In genomic region chr5:176596689-176597416, GRCh38 we compare ENCODE assay signal across 8 cellular contexts. TPM values are rescaled to one million over a fixed set of nuclear protein-coding genes. Genes with fewer than 3 reads are reported as not detected.
A peak's percentile ranks its signal among the peaks of the same experiment; 100 is the strongest.
DNase-seq lines count a peak whose midpoint lies in the region; ATAC-seq and TF ChIP-seq lines count a peak whose summit lies in the region.

No MANE protein-coding gene starts in this region.

- TF ChIP-seq EP300 in upper lobe of left lung (IDR thresholded peaks at IDR 0.05): no peak

- H3K36me3 Mint-ChIP-seq in GM23338 (ENCODE audit: low read depth): peaks cover 22% of the 10 kb centered on the region
- H3K36me3 Mint-ChIP-seq in effector memory CD8-positive, alpha-beta T cell (ENCODE audit: insufficient read depth): peaks cover 6% of the 10 kb centered on the region

- H3K9me3 Mint-ChIP-seq in GM23338: peaks cover 13% of the 10 kb centered on the region
- no peaks in the 10 kb centered on the region for H3K9me3 Mint-ChIP-seq in effector memory CD8-positive, alpha-beta T cell

- TF ChIP-seq CTCF in AG10803 (conservative IDR thresholded peaks at IDR 0.05; ENCODE audit: low read length) (no peak), GM23338 (conservative IDR thresholded peaks at IDR 0.05; ENCODE audit: low read depth in 2 of 2) (peak in 1 of 2 experiments; percentile 62; a peak in 2 of 4 replicates), osteoblast (IDR thresholded peaks at IDR 0.05; ENCODE audit: extremely low read depth, low read depth, low read length) (no peak), upper lobe of left lung (IDR thresholded peaks at IDR 0.05) (peak in 4 of 6 experiments; percentile 17 to 51 (median 44))

- H3K79me2 ChIP-seq in GM23338 (replicated peaks; ENCODE audit: insufficient read depth) (no peaks in the 10 kb centered on the region), osteoblast (ENCODE audit: insufficient read depth, low read length) (no peaks in the 10 kb centered on the region)

- H3K4me2 ChIP-seq in GM23338: peak overlapping the region; percentile 73
- no peak overlapping the region for H3K4me2 ChIP-seq in osteoblast (ENCODE audit: insufficient read depth, low read length)

- H3K27ac Mint-ChIP-seq in GM23338: no peak overlapping the region
- H3K27ac Mint-ChIP-seq in effector memory CD8-positive, alpha-beta T cell: no peak overlapping the region

- peaks cover 7% of the 10 kb centered on the region; the same call in 1 of the 2 replicates for H3K9me2 ChIP-seq in GM23338 (ENCODE audit: insufficient read depth)

- peak overlapping the region; percentile 93; the same call in 1 of the 2 replicates for H2AFZ ChIP-seq in GM23338
- H2AFZ ChIP-seq in osteoblast (ENCODE audit: low read length): no peak overlapping the region

- H4K20me1 ChIP-seq in GM23338 (replicated peaks; ENCODE audit: insufficient read depth): no peaks in the 10 kb centered on the region
- no peaks in the 10 kb centered on the region for H4K20me1 ChIP-seq in osteoblast (ENCODE audit: insufficient read depth, low read length)

- ATAC-seq in GM23338 (peak; percentile 85), upper lobe of left lung (ENCODE audit: low FRiP score in 2 of 2) (peak in 1 of 2 donors; percentile 68), HG02938 (IDR thresholded peaks at IDR 0.05; ENCODE audit: unreplicated experiment) (no peak)
- peak; percentile 85 for ATAC-seq in effector memory CD8-positive, alpha-beta T cell (replicated peaks)

- H3K4me1 ChIP-seq in GM23338 (ENCODE audit: insufficient read depth): no peaks in the 10 kb centered on the region
- no peaks in the 10 kb centered on the region for H3K4me1 ChIP-seq in osteoblast (ENCODE audit: insufficient read depth, low read length)
- peaks cover 4 to 13% (median 9%) of the 10 kb centered on the region in 4 donors for H3K4me1 ChIP-seq in upper lobe of left lung

- H3K4me3 ChIP-seq in AG10803 (ENCODE audit: low read length): no peak overlapping the region
- peak overlapping the region; percentile 49 for H3K4me3 ChIP-seq in GM23338
- H3K4me3 ChIP-seq in osteoblast (ENCODE audit: insufficient read depth, low read length): peak overlapping the region; percentile 30
- H3K4me3 ChIP-seq in upper lobe of left lung: peak overlapping the region in 3 of 4 donors; percentile 34 to 43 (median 41)

- H3K9me3 ChIP-seq in osteoblast (ENCODE audit: low read depth, low read length) (no peaks in the 10 kb centered on the region), upper lobe of left lung (no peaks in the 10 kb centered on the region)

- no peaks in the 10 kb centered on the region for H3F3A ChIP-seq in GM23338 (replicated peaks; ENCODE audit: low read depth)

- H3K4me3 Mint-ChIP-seq in GM23338: peak overlapping the region; percentile 63
- H3K4me3 Mint-ChIP-seq in effector memory CD8-positive, alpha-beta T cell: peak overlapping the region; percentile 76

- no peak for TF ChIP-seq POLR2A in upper lobe of left lung (IDR thresholded peaks at IDR 0.05)

- H3K27ac ChIP-seq in GM23338 (ENCODE audit: low read depth) (no peak overlapping the region), osteoblast (ENCODE audit: low read depth, low read length) (no peak overlapping the region), upper lobe of left lung (no peak overlapping the region)

- H3K27me3 ChIP-seq in GM23338 (ENCODE audit: insufficient read depth) (peaks cover 16% of the 10 kb centered on the region), osteoblast (ENCODE audit: insufficient read depth, low read length) (no peaks in the 10 kb centered on the region), upper lobe of left lung (peaks cover 0 to 5% (median 0%) of the 10 kb centered on the region in 4 donors)

- 12 to 31% methylated on average over 2 to 8 of the region's 98 CpGs for WGBS in upper lobe of left lung, 2 donors

- H3K27me3 Mint-ChIP-seq in GM23338 (ENCODE audit: insufficient read depth, low read depth, poor library complexity): peaks cover 24% of the 10 kb centered on the region
- no peaks in the 10 kb centered on the region for H3K27me3 Mint-ChIP-seq in effector memory CD8-positive, alpha-beta T cell

- H3K36me3 ChIP-seq in GM23338 (ENCODE audit: insufficient read depth) (no peaks in the 10 kb centered on the region), osteoblast (ENCODE audit: insufficient read depth, low read length) (no peaks in the 10 kb centered on the region), upper lobe of left lung (no peaks in the 10 kb centered on the region)

- DNase-seq in AG10803 (ENCODE audit: low read depth) (peak; percentile 23), GM23338 (ENCODE audit: low spot score) (peak; percentile 83), osteoblast (ENCODE audit: insufficient read length, low spot score, missing footprints) (peak; percentile 94), upper lobe of left lung (peak; percentile 25 to 90), NCI-H526 treated with DMSO at 0.1 percent for 48 hours (lab: John Stamatoyannopoulos, UW) (no peak)
- peak; percentile 63 to 70 for DNase-seq in activated CD4-positive, alpha-beta T cell treated with anti-CD3 and anti-CD28 coated beads, Interleukin-2, amount 50 U/mL, for 4 hours
- peak; percentile 41 to 55 (median 55) for DNase-seq in effector memory CD8-positive, alpha-beta T cell

- H3K4me1 Mint-ChIP-seq in GM23338: no peaks in the 10 kb centered on the region; the same call in 2 of the 3 replicates
- peaks cover 7 to 8% of the 10 kb centered on the region in 2 donors for H3K4me1 Mint-ChIP-seq in effector memory CD8-positive, alpha-beta T cell (ENCODE audit: low read depth in 2 of 2)

TF ChIP-seq in GM23338, 12 proteins besides CTCF, POLR2A, EP300 and RAD21:
- TF ChIP-seq STAT1 (IDR thresholded peaks at IDR 0.05; ENCODE audit: unreplicated experiment) (no peak), CREB1 (CRISPR knock-in tag; IDR thresholded peaks at IDR 0.05; ENCODE audit: low read depth) (peak; percentile 55; the same call in 1 of the 2 replicates)

RNA-seq across cellular contexts. Expression of gene GPRIN1, which starts 13.1 kb away (rescaled TPM):
- 11.7 and 14.6 TPM in 2 replicates for total RNA-seq in GM23338 (2014; rRNA removed; shearing (Covaris generic))
- polyA plus RNA-seq in GM23338 (2016; fragmentation: Nextera tagmentation; extraction: Ambion mirVana): 3.8 and 4.4 TPM in 2 replicates
- total RNA-seq in osteoblast (1.8 TPM in 2 replicates), upper lobe of left lung (1 to 10 TPM in 3 of 6 donors, under 1 TPM in 3; under 0.01 to 4.0 (median 1.3) TPM)

RNA-seq across cellular contexts. Expression of gene SNCB, which starts 33.5 kb away (rescaled TPM):
- total RNA-seq in GM23338 (2014; rRNA removed; shearing (Covaris generic)): 1.8 and 3.6 TPM in 2 replicates
- 13.5 and 13.8 TPM in 2 replicates for polyA plus RNA-seq in GM23338 (2016; fragmentation: Nextera tagmentation; extraction: Ambion mirVana)
- not detected in 2 replicates for total RNA-seq in osteoblast
- total RNA-seq in upper lobe of left lung: not detected

RNA-seq across cellular contexts. Expression of gene EIF4E1B, which starts 33.6 kb away (rescaled TPM):
- total RNA-seq in GM23338 (2014; rRNA removed; shearing (Covaris generic)): 0.17 TPM in 1 of 2 replicates, not detected in the other
- polyA plus RNA-seq in GM23338 (2016; fragmentation: Nextera tagmentation; extraction: Ambion mirVana): 0.10 TPM in 1 of 2 replicates, not detected in the other
- not detected in 2 replicates for total RNA-seq in osteoblast
- not detected for total RNA-seq in upper lobe of left lung

RNA-seq across cellular contexts. Expression of gene CDHR2, which starts 47.7 kb away (rescaled TPM):
- not detected in 2 replicates for total RNA-seq in GM23338 (2014; rRNA removed; shearing (Covaris generic))
- polyA plus RNA-seq in GM23338 (2016; fragmentation: Nextera tagmentation; extraction: Ambion mirVana): 0.17 TPM in 1 of 2 replicates, not detected in the other
- total RNA-seq in osteoblast (under 0.01 TPM in 1 of 2 replicates, not detected in the other), upper lobe of left lung (under 1 TPM in 2 of 6 donors, not detected in 4; 0.30 to 0.34 TPM)

RNA-seq across cellular contexts. Expression of gene TSPAN17, which starts 50.4 kb away (rescaled TPM):
- total RNA-seq in GM23338 (2014; rRNA removed; shearing (Covaris generic)): 51.0 and 52.1 TPM in 2 replicates
- 11.7 TPM in 2 replicates for polyA plus RNA-seq in GM23338 (2016; fragmentation: Nextera tagmentation; extraction: Ambion mirVana)
- total RNA-seq in osteoblast: 26.1 and 33.6 TPM in 2 replicates
- 10 to 100 TPM; 20.1 to 36.8 (median 25.6) TPM for total RNA-seq in upper lobe of left lung

Comparison
In these comparisons a context has a peak if more than half of its experiments do, and no peak if none do; other contexts are left out.
1. CTCF ChIP-seq: peak in upper lobe of left lung (4 of 6); none in AG10803 (single experiment) and osteoblast (single experiment).